17 cellular contexts compared by ENCODE assay signal in the genomic region with DNA sequence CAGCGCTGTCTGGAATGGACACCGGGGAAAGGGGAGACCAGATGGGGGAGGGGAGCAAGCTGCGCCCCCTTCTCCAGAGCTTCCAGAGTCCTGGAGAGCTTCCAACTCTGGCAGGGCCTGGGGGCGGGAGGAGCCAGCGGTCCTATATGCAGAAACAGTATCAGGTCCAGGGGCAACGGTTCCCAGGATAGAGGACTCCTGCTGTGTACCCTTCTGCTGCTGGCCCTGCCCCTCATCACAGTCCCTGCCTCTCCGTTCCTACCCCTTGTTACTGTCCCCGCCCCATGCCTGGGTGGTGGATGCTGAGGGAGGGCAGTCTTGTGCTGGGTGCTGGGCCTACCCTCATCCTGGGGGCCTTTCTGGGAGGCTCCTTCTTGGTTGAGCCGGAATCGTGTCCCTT.
"Had no signal": no experiment of that assay in that cellular context is flagged by ENCODE, and none has a peak within 500 bp of the region (broad histone marks: within the 10 kb centered on the region; RNA-seq: fewer than 3 reads in every experiment).

No MANE protein-coding gene starts in this region.

- H3K27ac ChIP-seq: body of pancreas, gastroesophageal sphincter, heart right ventricle, lower lobe of right lung, pancreas, thyroid gland had no signal

- H3K4me1 ChIP-seq: body of pancreas, gastroesophageal sphincter, heart right ventricle, lower lobe of right lung, pancreas had no signal

- ATAC-seq: activated CD8-positive, alpha-beta T cell treated with anti-CD3 and anti-CD28 coated beads for 36 hours; activated naive CD4-positive, alpha-beta T cell treated with anti-CD3 and anti-CD28 coated beads, Interleukin-2, amount 50 U/mL, for 72 hours; body of pancreas; effector memory CD8-positive, alpha-beta T cell; gastroesophageal sphincter; heart right ventricle; left colon; lower lobe of right lung; pancreas; stimulated activated effector memory CD8-positive, alpha-beta T cell treated with anti-CD3 and anti-CD28 coated beads, Interleukin-12 subunit alpha, Interleukin-12 subunit beta, amount 100 ng/mL, for 72 hours had no signal

- H3K4me3 ChIP-seq: body of pancreas, gastroesophageal sphincter, heart right ventricle, lower lobe of right lung, pancreas, thyroid gland had no signal

- DNase-seq: activated B cell treated with CpG ODN at 0.5 μM for 24 hours; activated CD4-positive, alpha-beta T cell treated with anti-CD3 and anti-CD28 coated beads for 48 hours; activated CD8-positive, alpha-beta T cell treated with anti-CD3 and anti-CD28 coated beads for 36 hours; activated effector memory CD4-positive, alpha-beta T cell treated with anti-CD3 and anti-CD28 coated beads, Interleukin-2, amount 50 U/mL, for 16 hours; activated T-cell treated with anti-CD3 and anti-CD28 coated beads, Interleukin-2, amount 50 U/mL, for 48 hours; amniotic stem cell; body of pancreas; effector memory CD8-positive, alpha-beta T cell; heart right ventricle; left colon; lower lobe of right lung; pancreas; stimulated activated CD4-positive, alpha-beta T cell treated with anti-CD3 and anti-CD28 coated beads, Interleukin-2, amount 100 ng/mL, for 24 hours; thyroid gland had no signal

- H3K9me3 ChIP-seq: body of pancreas, pancreas, thyroid gland had no signal

- H3K27me3 ChIP-seq: body of pancreas, pancreas, thyroid gland had no signal

- H3K36me3 ChIP-seq: gastroesophageal sphincter, heart right ventricle, lower lobe of right lung, pancreas, thyroid gland had no signal
